22 cellular contexts compared by ENCODE assay signal in the genomic region with DNA sequence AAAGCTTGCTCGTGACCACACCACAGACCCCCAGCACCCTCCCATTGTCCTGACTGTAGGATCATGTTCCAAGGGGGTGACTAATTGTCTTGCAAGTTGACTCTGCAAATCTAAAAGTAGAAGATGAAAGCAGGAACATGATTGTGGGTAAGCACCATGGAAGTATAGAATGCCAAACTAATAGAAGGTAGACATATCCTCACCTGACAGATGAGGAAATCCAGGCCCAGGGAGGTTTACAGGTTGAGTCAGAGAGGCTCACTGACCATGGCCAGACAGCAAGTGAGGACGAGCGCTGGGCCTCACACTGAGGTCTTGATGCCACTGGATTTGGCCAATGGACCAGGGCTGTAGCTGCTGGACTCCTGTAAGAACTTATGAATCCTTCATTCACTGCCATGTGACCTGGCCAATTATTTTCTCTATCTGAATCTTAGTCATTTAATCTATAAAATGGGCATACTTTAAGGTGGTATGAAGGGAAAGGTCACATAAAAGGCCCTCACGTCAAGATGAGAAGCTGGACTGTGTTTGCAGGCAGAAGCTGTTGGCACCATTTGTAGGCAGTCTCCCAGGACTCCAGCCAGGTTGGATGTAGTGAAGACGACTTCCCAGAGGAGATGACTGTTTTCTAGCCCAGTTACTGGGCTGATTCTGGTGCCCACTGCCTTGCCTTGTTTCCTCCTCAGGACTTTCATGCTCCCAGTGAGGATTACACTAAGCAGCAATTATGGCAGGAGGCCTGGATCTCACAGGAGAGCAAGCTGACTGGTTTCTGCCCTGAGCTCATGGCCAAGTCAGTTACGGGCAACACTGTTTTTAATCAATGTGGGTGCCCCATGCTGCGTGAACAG. TPM values are rescaled to one million over a fixed set of nuclear protein-coding genes. Genes with fewer than 3 reads are reported as not detected.
A peak's percentile ranks its signal among the peaks of the same experiment; 100 is the strongest.
DNase-seq lines count a peak whose midpoint lies in the region; ATAC-seq and TF ChIP-seq lines count a peak whose summit lies in the region.
"Had no signal": no experiment of that assay in that cellular context is flagged by ENCODE, and none has a peak within 500 bp of the region (broad histone marks: within the 10 kb centered on the region; RNA-seq: fewer than 3 reads in every experiment).

No MANE protein-coding gene starts in this region.

- H3K4me1 Mint-ChIP-seq in H9 (no peaks in the 10 kb centered on the region), chondrocyte (ENCODE audit: low read depth) (no peaks in the 10 kb centered on the region)
- H3K4me1 Mint-ChIP-seq: B cell; CD8-positive, alpha-beta memory T cell; IgD-negative memory B cell had no signal

- ATAC-seq in GM19452 (IDR thresholded peaks at IDR 0.05; ENCODE audit: unreplicated experiment) (no peak), HG02840 (IDR thresholded peaks at IDR 0.05; ENCODE audit: low FRiP score, unreplicated experiment) (no peak)
- ATAC-seq: HCT116, HepG2 had no signal

- H3K9me3 ChIP-seq in H9 (ENCODE audit: control insufficient read depth, low read depth, low read length) = no peaks in the 10 kb centered on the region
- H3K9me3 ChIP-seq: BLaER1 treated with 17β-estradiol and CSF1 and Interleukin-3, amounts not matched to agents 10 nM and 100 nM had no signal

- H3K23ac ChIP-seq in H9 (ENCODE audit: insufficient read length, low read depth, low read length) = no peak overlapping the region

- H3K14ac ChIP-seq in H9 (ENCODE audit: insufficient read depth, low read length) = no peak overlapping the region

- H3K27me3 Mint-ChIP-seq in H9 (ENCODE audit: low read depth) (peaks cover 11% of the 10 kb centered on the region), chondrocyte (ENCODE audit: low read depth) (no peaks in the 10 kb centered on the region)

- no peak overlapping the region for H3K4me2 ChIP-seq in H9 (ENCODE audit: insufficient read depth, insufficient read length, low read length)
- H3K4me2 ChIP-seq: BLaER1 treated with 17β-estradiol and CSF1 and Interleukin-3, amounts not matched to agents 10 nM and 100 nM had no signal

- H3K9ac ChIP-seq in H9 (ENCODE audit: extremely low read depth, insufficient read length, low read length) = no peak overlapping the region
- H3K9ac ChIP-seq: BLaER1 treated with 17β-estradiol and CSF1 and Interleukin-3, amounts not matched to agents 10 nM and 100 nM; GM23248 had no signal

- no peak overlapping the region for H2BK12ac ChIP-seq in H9 (ENCODE audit: insufficient read length, low read depth, low read length)

- H3T11ph ChIP-seq in H9 (ENCODE audit: low read length) = no peak overlapping the region

- H3K27ac Mint-ChIP-seq in H9 = no peak overlapping the region
- no peak overlapping the region for H3K27ac Mint-ChIP-seq in chondrocyte (ENCODE audit: unreplicated experiment)
- H3K27ac Mint-ChIP-seq: B cell; CD8-positive, alpha-beta memory T cell; IgD-negative memory B cell had no signal

- no peak overlapping the region for H3K18ac ChIP-seq in H9 (ENCODE audit: insufficient read length, low read depth, low read length)

- no peak overlapping the region for H3K56ac ChIP-seq in H9 (ENCODE audit: insufficient read length, low read depth, low read length)

- no peak overlapping the region for H2AK5ac ChIP-seq in H9 (ENCODE audit: insufficient read length, low read length)

- H3K4me1 ChIP-seq in H9 (ENCODE audit: insufficient read depth, low read length) = no peaks in the 10 kb centered on the region

- H4K8ac ChIP-seq in H9 (replicated peaks; ENCODE audit: insufficient read length, low read depth, low read length) = no peak overlapping the region

- H3K4me3 Mint-ChIP-seq in H9 = no peak overlapping the region
- H3K4me3 Mint-ChIP-seq in chondrocyte (ENCODE audit: unreplicated experiment) = no peak overlapping the region
- H3K4me3 Mint-ChIP-seq: B cell; CD8-positive, alpha-beta memory T cell; IgD-negative memory B cell had no signal

- peak; percentile 2 for DNase-seq in GM10266 (ENCODE audit: extremely low spot score)
- peak; percentile 8 for DNase-seq in H9
- peak; percentile 42 for DNase-seq in chondrocyte (ENCODE audit: low spot score)
- DNase-seq in islet precursor cell = peak; percentile 58
- DNase-seq in NCI-H345 treated with DMSO at 0.1 percent for 48 hours (lab: John Stamatoyannopoulos, UW; ENCODE audit: unreplicated experiment) = no peak
- DNase-seq: CD8-positive, alpha-beta memory T cell; COR-L47; DMS 273 treated with DMSO at 0.1 percent for 48 hours; DMS53; DND-41; EL; GM23248 had no signal

- no peak overlapping the region for H2BK5ac ChIP-seq in H9 (ENCODE audit: insufficient read length, low read length)

- H3K36me3 Mint-ChIP-seq in H9 (ENCODE audit: insufficient read depth in 1 of 3, low read depth in 3 of 3) (peaks cover 0 to 3% (median 0%) of the 10 kb centered on the region in 3 experiments; a peak in 1 of 7 replicates), chondrocyte (ENCODE audit: low read depth) (no peaks in the 10 kb centered on the region)
- H3K36me3 Mint-ChIP-seq: CD8-positive, alpha-beta memory T cell had no signal

- WGBS in H9 (ENCODE audit: extremely low coverage, insufficient read length, low lambda C conversion rate) = no CpG with 5 or more reads among the region's 7 CpGs

- no peak overlapping the region for H2BK120ac ChIP-seq in H9 (ENCODE audit: low read depth, low read length, poor library complexity, severe bottlenecking)

- no peaks in the 10 kb centered on the region for H3K27me3 ChIP-seq in H9 (ENCODE audit: insufficient read depth, low read length)
- H3K27me3 ChIP-seq: BLaER1 treated with 17β-estradiol and CSF1 and Interleukin-3, amounts not matched to agents 10 nM and 100 nM had no signal

- no peak overlapping the region for H4K91ac ChIP-seq in H9 (ENCODE audit: insufficient read length, low read depth, low read length)

- TF ChIP-seq CTCF in GM10266 (IDR thresholded peaks at IDR 0.05; ENCODE audit: control insufficient read depth, insufficient read depth, low read depth, missing control alignments) (no peak), H9 (conservative IDR thresholded peaks at IDR 0.05) (no peak), chondrocyte (IDR thresholded peaks at IDR 0.05) (no peak)

- no peak overlapping the region for H2BK15ac ChIP-seq in H9 (ENCODE audit: low read depth, low read length)

- H3K27ac ChIP-seq in H9 (ENCODE audit: insufficient read length, low read depth, low read length) = no peak overlapping the region
- H3K27ac ChIP-seq: BLaER1 treated with 17β-estradiol and CSF1 and Interleukin-3, amounts not matched to agents 10 nM and 100 nM; GM23248 had no signal

- H3K79me2 ChIP-seq in H9 (ENCODE audit: insufficient read depth, low read length) = no peaks in the 10 kb centered on the region

- no peaks in the 10 kb centered on the region for H3K79me1 ChIP-seq in H9 (ENCODE audit: insufficient read depth, low read depth, low read length, poor library complexity, severe bottlenecking)

- no peak overlapping the region for H2BK20ac ChIP-seq in H9 (ENCODE audit: low read depth, low read length, poor library complexity, severe bottlenecking)

- peaks cover 90 to 95% of the 10 kb centered on the region in 2 experiments for H3K9me3 Mint-ChIP-seq in H9
- H3K9me3 Mint-ChIP-seq in chondrocyte (ENCODE audit: low read depth) = no peaks in the 10 kb centered on the region
- H3K9me3 Mint-ChIP-seq: CD8-positive, alpha-beta memory T cell; IgD-negative memory B cell had no signal

- no peak overlapping the region for H2AFZ ChIP-seq in H9 (ENCODE audit: low read length)
- H2AFZ ChIP-seq: GM23248 had no signal

- H4K5ac ChIP-seq in H9 (ENCODE audit: insufficient read length, low read depth, low read length) = no peak overlapping the region

- H4K20me1 ChIP-seq in H9 (ENCODE audit: control insufficient read depth, insufficient read depth, insufficient read length) = no peaks in the 10 kb centered on the region
- H4K20me1 ChIP-seq: BLaER1 treated with 17β-estradiol and CSF1 and Interleukin-3, amounts not matched to agents 10 nM and 100 nM had no signal

- no peaks in the 10 kb centered on the region for H3K23me2 ChIP-seq in H9 (ENCODE audit: insufficient read length, low read depth, low read length, poor library complexity, severe bottlenecking)

- no peak overlapping the region for H3K4ac ChIP-seq in H9 (ENCODE audit: low read depth, low read length)

RNA-seq across cellular contexts. Expression of a gene that starts 54.6 kb away (rescaled TPM):
- total RNA-seq in H9 (2021) (not detected in 2 replicates), chondrocyte (not detected in 3 replicates)
- total RNA-seq: A172; B cell; CD8-positive, alpha-beta memory T cell; G401; GM23248; H4; HepG2 had no signal
